In genomic region chr4:7821245-7822165, GRCh38 we compare ENCODE assay signal across 15 cellular contexts.
A peak's percentile ranks its signal among the peaks of the same experiment; 100 is the strongest.
DNase-seq lines count a peak whose midpoint lies in the region; ATAC-seq and TF ChIP-seq lines count a peak whose summit lies in the region.
"Had no signal": no experiment of that assay in that cellular context is flagged by ENCODE, and none has a peak within 500 bp of the region (broad histone marks: within the 10 kb centered on the region; RNA-seq: fewer than 3 reads in every experiment).

No MANE protein-coding gene starts in this region.

- H3K9ac ChIP-seq in subcutaneous abdominal adipose tissue (ENCODE audit: low read length in 5 of 5) (peak overlapping the region in 1 of 5 donors; percentile 56), colonic mucosa (ENCODE audit: low read depth in 2 of 2, low read length in 2 of 2) (no peak overlapping the region), PC-3 (ENCODE audit: low read length) (no peak overlapping the region)

- no peaks in the 10 kb centered on the region for H3K9me2 ChIP-seq in PC-3 (replicated peaks; ENCODE audit: low read length)

- CTCF ChIA-PET in HEK293 (lab: Yijun Ruan, JAX): interaction anchor here (1.8 kb wide), 1 partner anchor 19 kb away, joined by 5 read pairs; no protein-coding TSS in a partner anchor
- CTCF ChIA-PET in PC-3 (lab: Charles Lee): no interaction called here

- H3K36me3 ChIP-seq in HEK293 (ENCODE audit: control insufficient read depth in 2 of 2, insufficient read depth in 1 of 2, low read length in 2 of 2) (no peaks in the 10 kb centered on the region), subcutaneous abdominal adipose tissue (ENCODE audit: control insufficient read depth in 5 of 5, insufficient read depth in 5 of 5, low read length in 5 of 5) (peaks cover 0 to 27% (median 21%) of the 10 kb centered on the region in 5 donors), colonic mucosa (no peaks in the 10 kb centered on the region), PC-3 (ENCODE audit: low read depth, low read length) (peaks cover 17% of the 10 kb centered on the region; the same call in 1 of the 2 replicates)

- ATAC-seq in HG03469 (IDR thresholded peaks at IDR 0.05; ENCODE audit: unreplicated experiment): no peak
- ATAC-seq in PC-3: no peak
- ATAC-seq: activated T-cell treated with anti-CD3 and anti-CD28 coated beads, Interleukin-2, amount 50 U/mL, for 72 hours; lower lobe of right lung; stimulated activated memory B cell treated with anti-CD40 and anti-IgM and Interleukin-4, amounts not matched to agents 10 μg/mL and 1 μg/mL and 100 μg/mL, for 72 hours had no signal

- BruUV-seq in PC-3 (replicated peaks; lab: Mats Ljungman, UMichigan): no TSS peak

- H3K27ac ChIP-seq in HEK293 (ENCODE audit: extremely low read depth, low read depth, low read length): no peak overlapping the region
- peak overlapping the region; percentile 43 to 46 for H3K27ac ChIP-seq in coronary artery
- H3K27ac ChIP-seq in subcutaneous abdominal adipose tissue (ENCODE audit: low read depth, low read length): peak overlapping the region; percentile 89
- H3K27ac ChIP-seq in colonic mucosa: no peak overlapping the region
- H3K27ac ChIP-seq in PC-3 (ENCODE audit: low read length): no peak overlapping the region
- H3K27ac ChIP-seq: lower lobe of right lung had no signal

- no peak overlapping the region for H3K4me2 ChIP-seq in PC-3 (ENCODE audit: low read length)

- H3K4me3 ChIP-seq in HEK293 (ENCODE audit: low read depth, low read length) (no peak overlapping the region), coronary artery (no peak overlapping the region), subcutaneous abdominal adipose tissue (ENCODE audit: low read depth in 1 of 5, low read length in 5 of 5) (no peak overlapping the region), colonic mucosa (no peak overlapping the region), PC-3 (ENCODE audit: low read length) (no peak overlapping the region)
- H3K4me3 ChIP-seq: lower lobe of right lung had no signal

- no peak for TF ChIP-seq CTCF in HEK293 (tag by site-specific recombination; IDR thresholded peaks at IDR 0.05)
- TF ChIP-seq CTCF in coronary artery (IDR thresholded peaks at IDR 0.05): no peak
- no peak for TF ChIP-seq CTCF in colonic mucosa (IDR thresholded peaks at IDR 0.05)
- no peak for TF ChIP-seq CTCF in PC-3 (conservative IDR thresholded peaks at IDR 0.05; ENCODE audit: low read depth, low read length)

- H2AFZ ChIP-seq in PC-3 (ENCODE audit: low read length): no peak overlapping the region

- POLR2A ChIA-PET in HEK293 (lab: Yijun Ruan, JAX): interaction anchor here (1.3 kb wide), 1 partner anchor 16 kb away, joined by 4 read pairs; no protein-coding TSS in a partner anchor
- POLR2A ChIA-PET in PC-3 (lab: Charles Lee; ENCODE audit: unreplicated experiment): no interaction called here

- H3K27me3 ChIP-seq in subcutaneous abdominal adipose tissue (ENCODE audit: control insufficient read depth in 5 of 5, insufficient read depth in 4 of 5, low read length in 5 of 5) (no peaks in the 10 kb centered on the region), colonic mucosa (no peaks in the 10 kb centered on the region), PC-3 (ENCODE audit: low read length) (no peaks in the 10 kb centered on the region)

- intact Hi-C loops in colonic mucosa (cut with DNase I) (no loop called here), PC-3 (cut with micrococcal nuclease) (no loop called here)

- H4K20me1 ChIP-seq in PC-3 (ENCODE audit: low read length): no peaks in the 10 kb centered on the region

- H3K79me2 ChIP-seq in PC-3 (ENCODE audit: low read length): peaks cover 27% of the 10 kb centered on the region

- H3K4me1 ChIP-seq in HEK293 (ENCODE audit: control insufficient read depth, insufficient read depth, low read length) (no peaks in the 10 kb centered on the region; the same call in 1 of the 2 replicates), subcutaneous abdominal adipose tissue (ENCODE audit: control insufficient read depth in 5 of 5, insufficient read depth in 5 of 5, low read length in 5 of 5) (peaks cover 9 to 35% (median 34%) of the 10 kb centered on the region in 5 donors), colonic mucosa (peaks cover 11% of the 10 kb centered on the region), PC-3 (ENCODE audit: insufficient read depth, low read length) (no peaks in the 10 kb centered on the region)

- no peaks in the 10 kb centered on the region for H3K9me3 ChIP-seq in HEK293 (ENCODE audit: control insufficient read depth, insufficient read depth, low read depth, low read length)
- no peaks in the 10 kb centered on the region for H3K9me3 ChIP-seq in subcutaneous abdominal adipose tissue (ENCODE audit: control insufficient read depth in 5 of 5, low read length in 5 of 5)
- H3K9me3 ChIP-seq in colonic mucosa: no peaks in the 10 kb centered on the region
- no peaks in the 10 kb centered on the region for H3K9me3 ChIP-seq in PC-3 (ENCODE audit: low read length)
- H3K9me3 ChIP-seq: lower lobe of right lung had no signal

- H3F3A ChIP-seq in PC-3 (ENCODE audit: low read length, unreplicated experiment): no peaks in the 10 kb centered on the region

- DNase-seq in coronary artery (ENCODE audit: low spot score) (peak; percentile 63), mesenteric fat pad (ENCODE audit: low spot score) (peak; percentile 51), colonic mucosa (no peak), PC-3 (no peak)
- DNase-seq: activated CD4-positive, CD25-positive, alpha-beta regulatory T cell; activated T-cell treated with anti-CD3 and anti-CD28 coated beads, Interleukin-2, amount 50 U/mL, for 72 hours; CD4-positive, alpha-beta T cell; lower lobe of right lung; NCI-H2227 treated with DMSO at 0.1 percent for 48 hours; occipital lobe; SW 1271 had no signal

TF ChIP-seq in HEK293, 187 proteins besides CTCF, POLR2A, EP300 and RAD21:
- TF ChIP-seq ZIC2 (tag by site-specific recombination; IDR thresholded peaks at IDR 0.05) (peak; percentile 42), ZNF24 (tag by site-specific recombination; IDR thresholded peaks at IDR 0.05) (no peak)

Comparison
In these comparisons a context has a peak if more than half of its experiments do, and no peak if none do; other contexts are left out.
1. H3K27ac ChIP-seq: peak in coronary artery (2 of 2) and subcutaneous abdominal adipose tissue (single experiment); none in HEK293 (single experiment), colonic mucosa (single experiment) and PC-3 (single experiment).
2. DNase-seq: peak in coronary artery (single experiment) and mesenteric fat pad (single experiment); none in colonic mucosa (single experiment) and PC-3 (single experiment).